13 cellular contexts compared by ENCODE assay signal in the genomic region with DNA sequence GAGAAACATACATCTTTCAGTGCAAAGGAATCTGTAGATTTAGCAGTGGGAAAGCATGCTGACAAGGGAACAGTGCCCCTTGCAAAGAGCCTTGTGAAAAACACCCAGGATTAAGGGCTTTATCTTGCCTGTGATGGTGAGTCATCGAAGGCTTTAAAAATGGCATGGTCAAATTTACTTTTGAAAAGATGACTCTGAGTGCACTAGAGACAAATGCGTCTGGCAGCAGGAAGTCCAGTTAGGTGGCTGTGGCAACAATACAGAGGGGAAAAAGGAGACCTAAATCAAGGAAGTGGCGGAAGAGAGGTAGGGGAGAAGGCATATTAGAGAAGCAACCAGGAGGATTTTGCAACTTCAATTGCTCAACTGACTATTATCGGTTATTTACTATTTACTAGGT.
A peak's percentile ranks its signal among the peaks of the same experiment; 100 is the strongest.
DNase-seq lines count a peak whose midpoint lies in the region; ATAC-seq and TF ChIP-seq lines count a peak whose summit lies in the region.
"Had no signal": no experiment of that assay in that cellular context is flagged by ENCODE, and none has a peak within 500 bp of the region (broad histone marks: within the 10 kb centered on the region; RNA-seq: fewer than 3 reads in every experiment).

No MANE protein-coding gene starts in this region.

- peaks cover 13% of the 10 kb centered on the region for H3K4me1 Mint-ChIP-seq in MCF 10A (ENCODE audit: insufficient read depth, unreplicated experiment)
- no peaks in the 10 kb centered on the region for H3K4me1 Mint-ChIP-seq in activated T-cell treated with anti-CD3 and anti-CD28 coated beads, Interleukin-2, amount 50 U/mL, for 4 hours (ENCODE audit: low read depth)
- H3K4me1 Mint-ChIP-seq: activated CD4-positive, alpha-beta T cell treated with anti-CD3 and anti-CD28 coated beads, Interleukin-2, amount 10 ng/mL, durations not matched to agents 7 days and 5 days had no signal

- H3K4me3 ChIP-seq in breast epithelium (no peak overlapping the region), PC-9 (no peak overlapping the region), fibroblast of lung (replicated peaks in 1 of 4; ENCODE audit: control extremely low read depth in 1 of 4, insufficient read depth in 1 of 4, low read depth in 3 of 4, low read length in 4 of 4) (no peak overlapping the region), smooth muscle cell (no peak overlapping the region)
- H3K4me3 ChIP-seq: left ventricle myocardium inferior, upper lobe of right lung had no signal

- H3K9ac ChIP-seq in fibroblast of lung (ENCODE audit: insufficient read depth, low read length) (no peak overlapping the region), smooth muscle cell (ENCODE audit: low read depth) (no peak overlapping the region)

- no peaks in the 10 kb centered on the region for H3K36me3 Mint-ChIP-seq in MCF 10A (ENCODE audit: insufficient read depth, unreplicated experiment)
- H3K36me3 Mint-ChIP-seq in activated T-cell treated with anti-CD3 and anti-CD28 coated beads, Interleukin-2, amount 50 U/mL, for 4 hours (ENCODE audit: insufficient read depth) = no peaks in the 10 kb centered on the region

- H3K27me3 ChIP-seq in breast epithelium = no peaks in the 10 kb centered on the region
- no peaks in the 10 kb centered on the region for H3K27me3 ChIP-seq in PC-9 (ENCODE audit: insufficient read depth, low read depth)
- no peaks in the 10 kb centered on the region for H3K27me3 ChIP-seq in fibroblast of lung (ENCODE audit: control insufficient read depth, insufficient read depth, low read length)
- no peaks in the 10 kb centered on the region for H3K27me3 ChIP-seq in smooth muscle cell (ENCODE audit: low read depth)
- H3K27me3 ChIP-seq: upper lobe of right lung had no signal

- BruUV-seq in MCF 10A (replicated peaks; lab: Mats Ljungman, UMichigan) (no TSS peak), PC-9 (replicated peaks; lab: Mats Ljungman, UMichigan) (no TSS peak)

- 12% methylated on average over 4 of the region's 4 CpGs for WGBS in smooth muscle cell (ENCODE audit: low lambda C conversion rate)

- intact Hi-C loops in MCF 10A (cut with micrococcal nuclease) = no loop called here
- intact Hi-C loops in breast epithelium (cut with DNase I; ENCODE audit: low total_unique reads) = no loop called here
- intact Hi-C loops in PC-9 (cut with micrococcal nuclease; ENCODE audit: unreplicated experiment) = no loop called here

- POLR2A ChIA-PET in MCF 10A (lab: Yijun Ruan, JAX) = interaction anchor here (1.1 kb wide), 1 partner anchor 42 kb away, joined by 3 read pairs; no protein-coding TSS in a partner anchor
- POLR2A ChIA-PET in PC-9 (lab: Charles Lee; ENCODE audit: unreplicated experiment) = no interaction called here

- H3K36me3 ChIP-seq in breast epithelium = no peaks in the 10 kb centered on the region
- H3K36me3 ChIP-seq in PC-9 (ENCODE audit: low read depth) = no peaks in the 10 kb centered on the region
- H3K36me3 ChIP-seq in fibroblast of lung (ENCODE audit: control insufficient read depth, insufficient read depth, low read length) = no peaks in the 10 kb centered on the region
- no peaks in the 10 kb centered on the region for H3K36me3 ChIP-seq in smooth muscle cell (ENCODE audit: low read depth)
- H3K36me3 ChIP-seq: left ventricle myocardium inferior, upper lobe of right lung had no signal

- H3K9me2 ChIP-seq in PC-9 (ENCODE audit: insufficient read depth) = no peaks in the 10 kb centered on the region

- H4K20me1 ChIP-seq in PC-9 (ENCODE audit: insufficient read depth) (no peaks in the 10 kb centered on the region), fibroblast of lung (ENCODE audit: control insufficient read depth, extremely low read depth, insufficient read depth, low read length) (no peaks in the 10 kb centered on the region), smooth muscle cell (ENCODE audit: low read depth) (no peaks in the 10 kb centered on the region)

- H3F3A ChIP-seq in PC-9 (ENCODE audit: insufficient read depth, low read depth) (no peaks in the 10 kb centered on the region), smooth muscle cell (ENCODE audit: low read depth) (no peaks in the 10 kb centered on the region)

- no peak for ATAC-seq in activated T-cell treated with anti-CD3 and anti-CD28 coated beads, Interleukin-2, amount 50 U/mL, for 4 hours
- ATAC-seq: upper lobe of right lung had no signal

- H3K4me1 ChIP-seq in breast epithelium (no peaks in the 10 kb centered on the region), PC-9 (replicated peaks; ENCODE audit: insufficient read depth) (no peaks in the 10 kb centered on the region), fibroblast of lung (ENCODE audit: control insufficient read depth, extremely low read depth, insufficient read depth, low read length) (no peaks in the 10 kb centered on the region), smooth muscle cell (ENCODE audit: low read depth) (peaks cover 16% of the 10 kb centered on the region)
- H3K4me1 ChIP-seq: left ventricle myocardium inferior, upper lobe of right lung had no signal

- TF ChIP-seq CTCF in MCF 10A (IDR thresholded peaks at IDR 0.05; ENCODE audit: unreplicated experiment) (no peak), breast epithelium (IDR thresholded peaks at IDR 0.05) (no peak), PC-9 (conservative IDR thresholded peaks at IDR 0.05) (no peak), fibroblast of lung (conservative IDR thresholded peaks at IDR 0.05 in 1 of 2, IDR thresholded peaks at IDR 0.05 in 1 of 2; ENCODE audit: low read depth in 1 of 2, low read length in 2 of 2) (no peak), smooth muscle cell (IDR thresholded peaks at IDR 0.05; ENCODE audit: borderline replicate concordance, insufficient read depth, poor library complexity, severe bottlenecking) (no peak)

- H3K4me3 Mint-ChIP-seq in MCF 10A (ENCODE audit: unreplicated experiment) = no peak overlapping the region
- no peak overlapping the region for H3K4me3 Mint-ChIP-seq in activated T-cell treated with anti-CD3 and anti-CD28 coated beads, Interleukin-2, amount 50 U/mL, for 4 hours
- H3K4me3 Mint-ChIP-seq: activated CD4-positive, alpha-beta T cell treated with anti-CD3 and anti-CD28 coated beads, Interleukin-2, amount 10 ng/mL, durations not matched to agents 7 days and 5 days had no signal

- H2AFZ ChIP-seq in PC-9 = no peak overlapping the region
- H2AFZ ChIP-seq in fibroblast of lung (ENCODE audit: low read length) = no peak overlapping the region
- no peak overlapping the region for H2AFZ ChIP-seq in smooth muscle cell (ENCODE audit: low read depth)

- H3K27me3 Mint-ChIP-seq in MCF 10A (ENCODE audit: insufficient read depth, unreplicated experiment) = no peaks in the 10 kb centered on the region
- no peaks in the 10 kb centered on the region for H3K27me3 Mint-ChIP-seq in activated T-cell treated with anti-CD3 and anti-CD28 coated beads, Interleukin-2, amount 50 U/mL, for 4 hours (ENCODE audit: low read depth)
- H3K27me3 Mint-ChIP-seq: activated CD4-positive, alpha-beta T cell treated with anti-CD3 and anti-CD28 coated beads, Interleukin-2, amount 10 ng/mL, durations not matched to agents 7 days and 5 days had no signal

- no peak for TF ChIP-seq POLR2A in breast epithelium (IDR thresholded peaks at IDR 0.05)

- H3K9me3 ChIP-seq in breast epithelium = no peaks in the 10 kb centered on the region
- H3K9me3 ChIP-seq in PC-9 (ENCODE audit: insufficient read depth, low read depth) = no peaks in the 10 kb centered on the region
- no peaks in the 10 kb centered on the region for H3K9me3 ChIP-seq in fibroblast of lung (ENCODE audit: control insufficient read depth, insufficient read depth, low read depth, low read length)
- H3K9me3 ChIP-seq in smooth muscle cell (replicated peaks; ENCODE audit: low read depth) = no peaks in the 10 kb centered on the region
- H3K9me3 ChIP-seq: left ventricle myocardium inferior, upper lobe of right lung had no signal

- peak; percentile 17 for DNase-seq in MCF 10A (ENCODE audit: unreplicated experiment)
- DNase-seq in breast epithelium (ENCODE audit: low spot score in 2 of 2) = no peak
- peak; percentile 5 to 36 for DNase-seq in PC-9
- DNase-seq in fibroblast of lung (ENCODE audit: low read depth in 2 of 2) = peak; percentile 5 to 11
- no peak for DNase-seq in smooth muscle cell (lab: John Stamatoyannopoulos, UW; ENCODE audit: unreplicated experiment)
- DNase-seq in germinal center (ENCODE audit: low spot score) = no peak
- no peak for DNase-seq in activated T-cell treated with anti-CD3 and anti-CD28 coated beads, Interleukin-2, amount 50 U/mL, for 4 hours
- DNase-seq in activated CD4-positive, CD25-positive, alpha-beta regulatory T cell treated with anti-CD3 and anti-CD28 coated beads, Interleukin-2, amount 50 U/mL, for 72 hours = no peak
- DNase-seq: activated CD4-positive, alpha-beta T cell treated with anti-CD3 and anti-CD28 coated beads, Interleukin-2, amount 10 ng/mL, durations not matched to agents 7 days and 5 days; left ventricle myocardium inferior; NCI-H446; nucleus accumbens; upper lobe of right lung had no signal

- H3K27ac ChIP-seq in breast epithelium = no peak overlapping the region
- no peak overlapping the region for H3K27ac ChIP-seq in PC-9
- H3K27ac ChIP-seq in fibroblast of lung (ENCODE audit: insufficient read depth, low read length) = no peak overlapping the region
- H3K27ac ChIP-seq in smooth muscle cell (ENCODE audit: low read depth) = peak overlapping the region; percentile 62
- H3K27ac ChIP-seq: left ventricle myocardium inferior, upper lobe of right lung had no signal

- H3K9me3 Mint-ChIP-seq in MCF 10A (ENCODE audit: unreplicated experiment) = no peaks in the 10 kb centered on the region
- no peaks in the 10 kb centered on the region for H3K9me3 Mint-ChIP-seq in activated T-cell treated with anti-CD3 and anti-CD28 coated beads, Interleukin-2, amount 50 U/mL, for 4 hours
- H3K9me3 Mint-ChIP-seq: activated CD4-positive, alpha-beta T cell treated with anti-CD3 and anti-CD28 coated beads, Interleukin-2, amount 10 ng/mL, durations not matched to agents 7 days and 5 days had no signal

- H3K79me2 ChIP-seq in PC-9 (ENCODE audit: low read depth) (no peaks in the 10 kb centered on the region), fibroblast of lung (ENCODE audit: control insufficient read depth, insufficient read depth, low read length) (no peaks in the 10 kb centered on the region), smooth muscle cell (ENCODE audit: low read depth) (no peaks in the 10 kb centered on the region)

- H3K4me2 ChIP-seq in PC-9 (no peak overlapping the region), fibroblast of lung (ENCODE audit: extremely low read depth, insufficient read depth, low read length) (no peak overlapping the region), smooth muscle cell (peak overlapping the region; percentile 74)

- CTCF ChIA-PET in MCF 10A (lab: Yijun Ruan, JAX) (no interaction called here), PC-9 (lab: Charles Lee) (no interaction called here)

- no peak overlapping the region for H3K27ac Mint-ChIP-seq in MCF 10A (ENCODE audit: low read depth, unreplicated experiment)
- H3K27ac Mint-ChIP-seq: activated CD4-positive, alpha-beta T cell treated with anti-CD3 and anti-CD28 coated beads, Interleukin-2, amount 10 ng/mL, durations not matched to agents 7 days and 5 days had no signal

Comparison
In these comparisons a context has a peak if more than half of its experiments do, and no peak if none do; other contexts are left out.
1. DNase-seq: peak in MCF 10A (single experiment), PC-9 (2 of 2) and fibroblast of lung (2 of 2); none in breast epithelium (0 of 2), smooth muscle cell (single experiment), germinal center (single experiment), activated T-cell treated with anti-CD3 and anti-CD28 coated beads, Interleukin-2, amount 50 U/mL, for 4 hours (single experiment) and activated CD4-positive, CD25-positive, alpha-beta regulatory T cell treated with anti-CD3 and anti-CD28 coated beads, Interleukin-2, amount 50 U/mL, for 72 hours (single experiment).